ENCODE assay signal across 8 cellular contexts in genomic region chr9:71249729-71250317, GRCh38.
DNase-seq lines count a peak whose midpoint lies in the region; ATAC-seq, FAIRE-seq and TF ChIP-seq lines count a peak whose summit lies in the region.

No MANE protein-coding gene starts in this region.

- H3K36me3 ChIP-seq in tibial artery = no peaks in the 10 kb centered on the region

- CTCF ChIA-PET in activated CD8-positive, alpha-beta memory T cell treated with anti-CD3 and anti-CD28 coated beads, Interleukin-2, amount 10 ng/mL, durations not matched to agents 7 days and 5 days (lab: Charles Lee) = interaction anchor here (0.7 to 4.1 kb wide), 4 partner anchors 8 to 608 kb away, joined by 3 to 20 read pairs (median 3); no protein-coding TSS in a partner anchor

- peak overlapping the region in 3 of 5 experiments; percentile 1 to 85 (median 28) for H3K27ac Mint-ChIP-seq in brain
- H3K27ac Mint-ChIP-seq in activated CD8-positive, alpha-beta memory T cell treated with anti-CD3 and anti-CD28 coated beads, Interleukin-2, amount 10 ng/mL, durations not matched to agents 7 days and 5 days = no peak overlapping the region

- H3K4me3 ChIP-seq in tibial artery = no peak overlapping the region

- DNase-seq in AG08395 (ENCODE audit: low spot score) (peak; percentile 76), NCI-H510A (lab: John Stamatoyannopoulos, UW) (peak; percentile 5), tibial artery (no peak)
- DNase-seq in activated CD8-positive, alpha-beta memory T cell treated with anti-CD3 and anti-CD28 coated beads, Interleukin-2, amount 10 ng/mL, durations not matched to agents 7 days and 5 days = no peak

- intact Hi-C loops in tibial artery (cut with DNase I; ENCODE audit: low total_unique reads) = loop anchor here (2.0 to 5.0 kb wide), 2 partner anchors 323 to 607 kb away; no protein-coding TSS in a partner anchor

- no peaks in the 10 kb centered on the region for H3K9me3 ChIP-seq in tibial artery

- H3K27me3 ChIP-seq in tibial artery = no peaks in the 10 kb centered on the region

- peaks cover 0 to 3% (median under 1%) of the 10 kb centered on the region in 5 experiments for H3K9me3 Mint-ChIP-seq in brain
- H3K9me3 Mint-ChIP-seq in activated CD8-positive, alpha-beta memory T cell treated with anti-CD3 and anti-CD28 coated beads, Interleukin-2, amount 10 ng/mL, durations not matched to agents 7 days and 5 days (ENCODE audit: low read depth) = no peaks in the 10 kb centered on the region

- peak; percentile 99 for FAIRE-seq in islet of Langerhans (lab: Jason Lieb, UNC)

- peaks cover 19% of the 10 kb centered on the region for H3K4me1 Mint-ChIP-seq in brain
- no peaks in the 10 kb centered on the region for H3K4me1 Mint-ChIP-seq in activated CD8-positive, alpha-beta memory T cell treated with anti-CD3 and anti-CD28 coated beads, Interleukin-2, amount 10 ng/mL, durations not matched to agents 7 days and 5 days

- ATAC-seq in GM18508 (IDR thresholded peaks at IDR 0.05; ENCODE audit: insufficient read depth, unreplicated experiment) (peak; percentile 93), HG02973 (IDR thresholded peaks at IDR 0.05; ENCODE audit: unreplicated experiment) (peak; percentile 92)
- ATAC-seq in activated CD8-positive, alpha-beta memory T cell treated with anti-CD3 and anti-CD28 coated beads, Interleukin-2, amount 10 ng/mL, durations not matched to agents 7 days and 5 days = no peak

- TF ChIP-seq CTCF in brain (conservative IDR thresholded peaks at IDR 0.05) (peak; percentile 96 to 99), tibial artery (IDR thresholded peaks at IDR 0.05) (peak; percentile 77 to 78)

- peaks cover 3% of the 10 kb centered on the region for H3K27me3 Mint-ChIP-seq in brain
- H3K27me3 Mint-ChIP-seq in activated CD8-positive, alpha-beta memory T cell treated with anti-CD3 and anti-CD28 coated beads, Interleukin-2, amount 10 ng/mL, durations not matched to agents 7 days and 5 days = peaks cover 12% of the 10 kb centered on the region

- no peaks in the 10 kb centered on the region for H3K36me3 Mint-ChIP-seq in brain
- H3K36me3 Mint-ChIP-seq in activated CD8-positive, alpha-beta memory T cell treated with anti-CD3 and anti-CD28 coated beads, Interleukin-2, amount 10 ng/mL, durations not matched to agents 7 days and 5 days = no peaks in the 10 kb centered on the region

- H3K4me1 ChIP-seq in tibial artery = no peaks in the 10 kb centered on the region

- H3K27ac ChIP-seq in tibial artery = no peak overlapping the region

- H3K4me3 Mint-ChIP-seq in brain = peak overlapping the region in 2 of 5 experiments; percentile 37 to 52
- no peak overlapping the region for H3K4me3 Mint-ChIP-seq in activated CD8-positive, alpha-beta memory T cell treated with anti-CD3 and anti-CD28 coated beads, Interleukin-2, amount 10 ng/mL, durations not matched to agents 7 days and 5 days

Comparison
In these comparisons a context has a peak if more than half of its experiments do, and no peak if none do; other contexts are left out.
1. DNase-seq: peak in AG08395 (single experiment) and NCI-H510A (single experiment); none in tibial artery (0 of 2) and activated CD8-positive, alpha-beta memory T cell treated with anti-CD3 and anti-CD28 coated beads, Interleukin-2, amount 10 ng/mL, durations not matched to agents 7 days and 5 days (single experiment).